In the genomic region with DNA sequence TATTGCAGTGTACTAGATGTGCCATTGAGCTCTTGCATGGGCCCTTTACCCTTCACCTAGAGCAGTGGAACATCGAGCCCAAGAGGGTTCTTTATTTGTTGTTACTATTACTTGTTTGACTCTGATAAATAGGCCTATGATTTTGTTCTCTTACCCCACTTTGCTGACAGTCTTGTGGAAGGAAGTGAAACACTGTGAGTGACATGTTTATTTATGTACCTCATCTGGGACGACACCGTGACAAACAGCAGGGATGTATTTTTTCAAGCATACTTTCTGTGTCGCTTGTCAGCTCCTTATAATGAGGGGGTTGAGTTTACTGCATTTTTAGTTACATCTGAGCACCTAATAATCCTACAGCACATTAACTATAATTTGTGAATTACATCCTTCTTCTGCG, we compare ENCODE assay signal across 16 cellular contexts.
DNase-seq lines count a peak whose midpoint lies in the region; ATAC-seq, FAIRE-seq and TF ChIP-seq lines count a peak whose summit lies in the region.
"Had no signal": no experiment of that assay in that cellular context is flagged by ENCODE, and none has a peak within 500 bp of the region (broad histone marks: within the 10 kb centered on the region; RNA-seq: fewer than 3 reads in every experiment).

No MANE protein-coding gene starts in this region.

- H3K4me1 ChIP-seq in BLaER1 treated with 17β-estradiol and CSF1 and Interleukin-3, amounts not matched to agents 10 nM and 100 nM = peaks cover 0 to 15% (median 10%) of the 10 kb centered on the region in 10 experiments; a peak in 14 of 20 replicates
- no peaks in the 10 kb centered on the region for H3K4me1 ChIP-seq in heart right ventricle
- H3K4me1 ChIP-seq: BE2C had no signal

- no peak for TF ChIP-seq POLR2A in GM12891 (IDR thresholded peaks at IDR 0.05; ENCODE audit: low read depth, low read length)

- ATAC-seq in heart right ventricle = no peak

- DNase-seq in GM12891 (ENCODE audit: insufficient read length, low spot score) = no peak
- DNase-seq in RPMI8226 = peak; percentile 33
- no peak for DNase-seq in ecto neural progenitor cell (ENCODE audit: low spot score)
- no peak for DNase-seq in COLO829 (ENCODE audit: low spot score)
- no peak for DNase-seq in heart right ventricle
- DNase-seq: ACHN; BE2C; Calu3; CD4-positive, alpha-beta memory T cell; DMS79 treated with DMSO at 0.1 percent for 48 hours; H9; KG1 had no signal

- no peak overlapping the region for H3K4me3 ChIP-seq in BLaER1 treated with 17β-estradiol and CSF1 and Interleukin-3, amounts not matched to agents 10 nM and 100 nM
- H3K4me3 ChIP-seq in heart right ventricle = no peak overlapping the region

- no peaks in the 10 kb centered on the region for H3K27me3 ChIP-seq in BLaER1 treated with 17β-estradiol and CSF1 and Interleukin-3, amounts not matched to agents 10 nM and 100 nM
- H3K27me3 ChIP-seq in heart right ventricle = no peaks in the 10 kb centered on the region
- H3K27me3 ChIP-seq: BE2C had no signal

- no peak for FAIRE-seq in GM12891 (lab: Jason Lieb, UNC)
- FAIRE-seq: A204.1, GM19239, H1 had no signal

- no peak overlapping the region for H3K9ac ChIP-seq in BLaER1 treated with 17β-estradiol and CSF1 and Interleukin-3, amounts not matched to agents 10 nM and 100 nM

- no peak for TF ChIP-seq CTCF in heart right ventricle (IDR thresholded peaks at IDR 0.05)

- H3K27ac ChIP-seq in BLaER1 treated with 17β-estradiol and CSF1 and Interleukin-3, amounts not matched to agents 10 nM and 100 nM = no peak overlapping the region
- H3K27ac ChIP-seq in heart right ventricle = no peak overlapping the region

- intact Hi-C loops in heart right ventricle (cut with DNase I) = no loop called here

- 63 to 64% methylated on average over 5 of the region's 5 CpGs for WGBS in heart right ventricle, 2 donors

- no peaks in the 10 kb centered on the region for H3K36me3 ChIP-seq in BLaER1 treated with 17β-estradiol and CSF1 and Interleukin-3, amounts not matched to agents 10 nM and 100 nM
- no peaks in the 10 kb centered on the region for H3K36me3 ChIP-seq in heart right ventricle
- H3K36me3 ChIP-seq: BE2C had no signal

- H3K4me2 ChIP-seq in BLaER1 treated with 17β-estradiol and CSF1 and Interleukin-3, amounts not matched to agents 10 nM and 100 nM = peak overlapping the region; percentile 8 to 50 (median 28); a peak in 15 of 22 replicates

- H3K9me3 ChIP-seq in BLaER1 treated with 17β-estradiol and CSF1 and Interleukin-3, amounts not matched to agents 10 nM and 100 nM (replicated peaks in 1 of 11) = no peaks in the 10 kb centered on the region
- H3K9me3 ChIP-seq in heart right ventricle = no peaks in the 10 kb centered on the region
- H3K9me3 ChIP-seq: BE2C had no signal

- no peaks in the 10 kb centered on the region for H4K20me1 ChIP-seq in BLaER1 treated with 17β-estradiol and CSF1 and Interleukin-3, amounts not matched to agents 10 nM and 100 nM

TF ChIP-seq in GM12891, 5 proteins besides CTCF, POLR2A, EP300 and RAD21:
- TF ChIP-seq SPI1 (IDR thresholded peaks at IDR 0.05; ENCODE audit: low read depth, low read length) (peak; percentile 40; the same call in 1 of the 2 replicates), TAF1 (IDR thresholded peaks at IDR 0.05; ENCODE audit: low read depth, low read length) (no peak)
